In the genomic region with DNA sequence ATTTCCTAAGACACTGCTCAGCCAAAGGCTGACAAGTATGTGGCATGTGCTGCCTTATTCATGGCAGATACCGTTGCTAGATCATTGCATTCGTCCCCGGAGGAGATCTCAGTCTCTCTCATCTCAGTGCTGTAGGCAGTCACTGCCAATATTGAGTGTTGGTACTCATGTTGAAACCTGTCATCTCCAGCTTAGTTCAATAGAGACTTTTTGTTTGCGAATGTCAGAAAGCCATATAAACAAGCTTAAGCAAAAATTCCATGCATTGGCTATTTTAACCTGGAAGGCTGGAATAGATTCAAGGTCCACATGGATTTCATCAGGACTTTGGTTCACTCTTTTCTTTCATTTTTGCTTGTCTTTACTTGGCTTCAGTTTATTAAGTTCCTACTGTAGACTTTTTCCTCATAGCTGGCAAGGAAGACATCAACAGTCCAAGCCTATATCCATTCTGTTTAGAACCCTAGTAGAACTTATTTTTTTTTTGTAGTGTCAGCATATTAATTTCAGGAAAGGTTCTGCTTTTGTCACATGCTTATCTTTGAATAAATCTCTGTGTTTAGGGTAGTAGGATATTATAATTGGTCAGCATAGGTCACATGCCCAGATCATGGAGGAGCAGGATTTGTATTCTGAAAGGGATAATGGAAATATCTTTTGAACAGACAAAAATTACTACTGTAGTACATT, we compare ENCODE assay signal across 1 cellular context.
TF ChIP-seq lines count a peak whose summit lies in the region.

No MANE protein-coding gene starts in this region.

TF ChIP-seq in K562, 482 proteins besides CTCF, POLR2A, EP300 and RAD21:
- TF ChIP-seq, protein P1, sequence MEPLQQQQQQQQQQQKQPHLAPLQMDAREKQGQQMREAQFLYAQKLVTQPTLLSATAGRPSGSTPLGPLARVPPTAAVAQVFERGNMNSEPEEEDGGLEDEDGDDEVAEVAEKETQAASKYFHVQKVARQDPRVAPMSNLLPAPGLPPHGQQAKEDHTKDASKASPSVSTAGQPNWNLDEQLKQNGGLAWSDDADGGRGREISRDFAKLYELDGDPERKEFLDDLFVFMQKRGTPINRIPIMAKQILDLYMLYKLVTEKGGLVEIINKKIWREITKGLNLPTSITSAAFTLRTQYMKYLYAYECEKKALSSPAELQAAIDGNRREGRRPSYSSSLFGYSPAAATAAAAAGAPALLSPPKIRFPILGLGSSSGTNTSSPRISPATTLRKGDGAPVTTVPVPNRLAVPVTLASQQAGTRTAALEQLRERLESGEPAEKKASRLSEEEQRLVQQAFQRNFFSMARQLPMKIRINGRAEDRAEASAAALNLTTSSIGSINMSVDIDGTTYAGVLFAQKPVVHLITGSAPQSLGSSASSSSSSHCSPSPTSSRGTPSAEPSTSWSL (CRISPR knock-in tag; IDR thresholded peaks at IDR 0.05; ENCODE audit: borderline replicate concordance) = no peak
- TF ChIP-seq, protein P2, sequence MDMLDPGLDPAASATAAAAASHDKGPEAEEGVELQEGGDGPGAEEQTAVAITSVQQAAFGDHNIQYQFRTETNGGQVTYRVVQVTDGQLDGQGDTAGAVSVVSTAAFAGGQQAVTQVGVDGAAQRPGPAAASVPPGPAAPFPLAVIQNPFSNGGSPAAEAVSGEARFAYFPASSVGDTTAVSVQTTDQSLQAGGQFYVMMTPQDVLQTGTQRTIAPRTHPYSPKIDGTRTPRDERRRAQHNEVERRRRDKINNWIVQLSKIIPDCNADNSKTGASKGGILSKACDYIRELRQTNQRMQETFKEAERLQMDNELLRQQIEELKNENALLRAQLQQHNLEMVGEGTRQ (CRISPR knock-in tag; IDR thresholded peaks at IDR 0.05) = peak; percentile 45; the same call in 1 of the 2 replicates
- TF ChIP-seq FOXA3 (CRISPR knock-in tag; conservative IDR thresholded peaks at IDR 0.05 in 1 of 2, IDR thresholded peaks at IDR 0.05 in 1 of 2) (no peak), ZNF316 (IDR thresholded peaks at IDR 0.05) (peak; percentile 97), ZNF12 (CRISPR knock-in tag; IDR thresholded peaks at IDR 0.05) (no peak), NRF1 (conservative IDR thresholded peaks at IDR 0.05 in 1 of 2, IDR thresholded peaks at IDR 0.05 in 1 of 2) (no peak), KAT7 (CRISPR knock-in tag; IDR thresholded peaks at IDR 0.05; ENCODE audit: borderline replicate concordance) (no peak), CC2D1A (IDR thresholded peaks at IDR 0.05) (no peak), SMARCE1 (IDR thresholded peaks at IDR 0.05) (no peak), NR2C2 (CRISPR knock-in tag; IDR thresholded peaks at IDR 0.05) (no peak), NR2C2 (tag; IDR thresholded peaks at IDR 0.05) (no peak), MAFG (tag; conservative IDR thresholded peaks at IDR 0.05) (peak; percentile 96), ZNF780A (CRISPR knock-in tag; IDR thresholded peaks at IDR 0.05) (no peak), MEF2D (tag; conservative IDR thresholded peaks at IDR 0.05; ENCODE audit: low read depth) (no peak), BCOR (IDR thresholded peaks at IDR 0.05) (no peak), SRSF1 (IDR thresholded peaks at IDR 0.05; ENCODE audit: low read depth, low read length) (no peak), KDM4B (IDR thresholded peaks at IDR 0.05; ENCODE audit: borderline replicate concordance in 2 of 2, low read depth in 1 of 2) (no peak), GTF2E2 (tag; IDR thresholded peaks at IDR 0.05) (no peak), TRIM24 (IDR thresholded peaks at IDR 0.05) (no peak), RBM22 (IDR thresholded peaks at IDR 0.05; ENCODE audit: low read depth, low read length, poor library complexity, severe bottlenecking) (no peak), GTF2F1 (IDR thresholded peaks at IDR 0.05; ENCODE audit: low read depth, low read length) (no peak), MAFF (IDR thresholded peaks at IDR 0.05; ENCODE audit: low read length) (peak; percentile 96), ELF2 (CRISPR knock-in tag; IDR thresholded peaks at IDR 0.05) (no peak), ZNF77 (CRISPR knock-in tag; IDR thresholded peaks at IDR 0.05) (no peak), ERF (CRISPR knock-in tag; IDR thresholded peaks at IDR 0.05) (no peak), ZKSCAN3 (CRISPR knock-in tag; IDR thresholded peaks at IDR 0.05) (no peak), SMC3 (conservative IDR thresholded peaks at IDR 0.05; ENCODE audit: insufficient read depth, low read depth, low read length) (no peak), PTTG1 (tag; IDR thresholded peaks at IDR 0.05; ENCODE audit: low read depth) (no peak), ZNF830 (CRISPR knock-in tag; IDR thresholded peaks at IDR 0.05) (no peak), MAFK (IDR thresholded peaks at IDR 0.05; ENCODE audit: low read length) (peak; percentile 96), C11orf30 (IDR thresholded peaks at IDR 0.05; ENCODE audit: low read depth) (peak; percentile 91), MTA2 (IDR thresholded peaks at IDR 0.05; ENCODE audit: low read depth) (no peak), GABPB2 (CRISPR knock-in tag; conservative IDR thresholded peaks at IDR 0.05) (no peak), PYGO2 (tag; IDR thresholded peaks at IDR 0.05) (no peak), HLTF (IDR thresholded peaks at IDR 0.05) (no peak)
- TF ChIP-seq, protein P3, sequence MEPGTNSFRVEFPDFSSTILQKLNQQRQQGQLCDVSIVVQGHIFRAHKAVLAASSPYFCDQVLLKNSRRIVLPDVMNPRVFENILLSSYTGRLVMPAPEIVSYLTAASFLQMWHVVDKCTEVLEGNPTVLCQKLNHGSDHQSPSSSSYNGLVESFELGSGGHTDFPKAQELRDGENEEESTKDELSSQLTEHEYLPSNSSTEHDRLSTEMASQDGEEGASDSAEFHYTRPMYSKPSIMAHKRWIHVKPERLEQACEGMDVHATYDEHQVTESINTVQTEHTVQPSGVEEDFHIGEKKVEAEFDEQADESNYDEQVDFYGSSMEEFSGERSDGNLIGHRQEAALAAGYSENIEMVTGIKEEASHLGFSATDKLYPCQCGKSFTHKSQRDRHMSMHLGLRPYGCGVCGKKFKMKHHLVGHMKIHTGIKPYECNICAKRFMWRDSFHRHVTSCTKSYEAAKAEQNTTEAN (CRISPR knock-in tag; IDR thresholded peaks at IDR 0.05) = no peak
- TF ChIP-seq, protein P4, sequence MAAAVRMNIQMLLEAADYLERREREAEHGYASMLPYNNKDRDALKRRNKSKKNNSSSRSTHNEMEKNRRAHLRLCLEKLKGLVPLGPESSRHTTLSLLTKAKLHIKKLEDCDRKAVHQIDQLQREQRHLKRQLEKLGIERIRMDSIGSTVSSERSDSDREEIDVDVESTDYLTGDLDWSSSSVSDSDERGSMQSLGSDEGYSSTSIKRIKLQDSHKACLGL (CRISPR knock-in tag; IDR thresholded peaks at IDR 0.05; ENCODE audit: borderline replicate concordance, poor library complexity, severe bottlenecking) = no peak
- TF ChIP-seq, protein P5, sequence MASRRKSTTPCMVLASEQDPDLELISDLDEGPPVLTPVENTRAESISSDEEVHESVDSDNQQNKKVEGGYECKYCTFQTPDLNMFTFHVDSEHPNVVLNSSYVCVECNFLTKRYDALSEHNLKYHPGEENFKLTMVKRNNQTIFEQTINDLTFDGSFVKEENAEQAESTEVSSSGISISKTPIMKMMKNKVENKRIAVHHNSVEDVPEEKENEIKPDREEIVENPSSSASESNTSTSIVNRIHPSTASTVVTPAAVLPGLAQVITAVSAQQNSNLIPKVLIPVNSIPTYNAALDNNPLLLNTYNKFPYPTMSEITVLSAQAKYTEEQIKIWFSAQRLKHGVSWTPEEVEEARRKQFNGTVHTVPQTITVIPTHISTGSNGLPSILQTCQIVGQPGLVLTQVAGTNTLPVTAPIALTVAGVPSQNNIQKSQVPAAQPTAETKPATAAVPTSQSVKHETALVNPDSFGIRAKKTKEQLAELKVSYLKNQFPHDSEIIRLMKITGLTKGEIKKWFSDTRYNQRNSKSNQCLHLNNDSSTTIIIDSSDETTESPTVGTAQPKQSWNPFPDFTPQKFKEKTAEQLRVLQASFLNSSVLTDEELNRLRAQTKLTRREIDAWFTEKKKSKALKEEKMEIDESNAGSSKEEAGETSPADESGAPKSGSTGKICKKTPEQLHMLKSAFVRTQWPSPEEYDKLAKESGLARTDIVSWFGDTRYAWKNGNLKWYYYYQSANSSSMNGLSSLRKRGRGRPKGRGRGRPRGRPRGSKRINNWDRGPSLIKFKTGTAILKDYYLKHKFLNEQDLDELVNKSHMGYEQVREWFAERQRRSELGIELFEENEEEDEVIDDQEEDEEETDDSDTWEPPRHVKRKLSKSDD (conservative IDR thresholded peaks at IDR 0.05; ENCODE audit: low read length) = no peak
- TF ChIP-seq, protein P6, sequence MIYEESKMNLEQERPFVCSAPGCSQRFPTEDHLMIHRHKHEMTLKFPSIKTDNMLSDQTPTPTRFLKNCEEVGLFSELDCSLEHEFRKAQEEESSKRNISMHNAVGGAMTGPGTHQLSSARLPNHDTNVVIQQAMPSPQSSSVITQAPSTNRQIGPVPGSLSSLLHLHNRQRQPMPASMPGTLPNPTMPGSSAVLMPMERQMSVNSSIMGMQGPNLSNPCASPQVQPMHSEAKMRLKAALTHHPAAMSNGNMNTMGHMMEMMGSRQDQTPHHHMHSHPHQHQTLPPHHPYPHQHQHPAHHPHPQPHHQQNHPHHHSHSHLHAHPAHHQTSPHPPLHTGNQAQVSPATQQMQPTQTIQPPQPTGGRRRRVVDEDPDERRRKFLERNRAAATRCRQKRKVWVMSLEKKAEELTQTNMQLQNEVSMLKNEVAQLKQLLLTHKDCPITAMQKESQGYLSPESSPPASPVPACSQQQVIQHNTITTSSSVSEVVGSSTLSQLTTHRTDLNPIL (CRISPR knock-in tag; IDR thresholded peaks at IDR 0.05) = no peak
- TF ChIP-seq, protein P7, sequence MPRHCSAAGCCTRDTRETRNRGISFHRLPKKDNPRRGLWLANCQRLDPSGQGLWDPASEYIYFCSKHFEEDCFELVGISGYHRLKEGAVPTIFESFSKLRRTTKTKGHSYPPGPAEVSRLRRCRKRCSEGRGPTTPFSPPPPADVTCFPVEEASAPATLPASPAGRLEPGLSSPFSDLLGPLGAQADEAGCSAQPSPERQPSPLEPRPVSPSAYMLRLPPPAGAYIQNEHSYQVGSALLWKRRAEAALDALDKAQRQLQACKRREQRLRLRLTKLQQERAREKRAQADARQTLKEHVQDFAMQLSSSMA (CRISPR knock-in tag; IDR thresholded peaks at IDR 0.05) = no peak
